In the genomic region with DNA sequence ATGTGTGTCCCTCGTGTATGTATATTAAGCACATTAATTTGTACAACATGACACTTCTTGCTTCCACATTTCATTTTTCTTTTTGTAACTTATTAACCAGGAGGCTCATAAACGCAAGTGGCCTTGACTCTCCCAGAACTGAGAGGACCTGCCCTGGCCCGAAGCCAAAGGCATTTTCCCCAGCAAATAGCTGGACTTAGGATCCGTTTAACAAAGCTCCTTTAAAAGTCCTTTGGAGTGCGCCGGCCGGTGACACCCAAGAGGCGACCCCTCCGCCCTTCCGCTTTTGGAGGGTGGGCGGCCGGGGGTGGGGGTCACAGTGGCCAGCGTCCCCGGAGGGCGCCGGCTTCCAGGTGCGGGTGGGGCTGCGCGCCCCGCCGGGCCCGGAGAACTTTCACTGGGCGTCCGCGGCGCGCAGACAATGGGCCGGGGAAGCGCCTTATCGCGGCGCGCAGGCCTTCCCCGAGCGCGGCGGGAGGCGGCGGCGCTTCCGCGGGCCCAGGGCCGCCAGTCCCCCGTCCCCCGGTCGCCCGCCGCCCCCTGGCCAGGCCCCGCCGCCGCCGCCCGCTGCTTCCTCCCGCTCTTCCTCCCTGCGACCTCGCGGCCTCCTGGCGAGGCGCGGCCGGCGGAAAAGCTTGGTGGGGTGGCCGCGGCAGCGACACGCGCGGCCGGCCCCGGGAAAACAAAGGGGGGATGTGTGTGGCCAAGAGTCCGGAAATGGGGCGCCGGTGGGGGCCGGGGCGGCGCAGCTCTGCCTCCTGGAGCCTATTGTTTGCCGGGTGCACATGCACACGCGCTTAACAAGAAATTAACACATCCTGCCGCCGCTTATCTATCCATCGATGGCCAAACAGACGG, we compare ENCODE assay signal across 9 cellular contexts.
DNase-seq lines count a peak whose midpoint lies in the region; ATAC-seq and TF ChIP-seq lines count a peak whose summit lies in the region.
"Had no signal": no experiment of that assay in that cellular context is flagged by ENCODE, and none has a peak within 500 bp of the region (broad histone marks: within the 10 kb centered on the region; RNA-seq: fewer than 3 reads in every experiment).

No MANE protein-coding gene starts in this region.

- H3F3A ChIP-seq in smooth muscle cell (ENCODE audit: low read depth) = peaks cover 5% of the 10 kb centered on the region

- H3K27ac Mint-ChIP-seq in immature natural killer cell = no peak overlapping the region

- peaks cover 8 to 24% (median 16%) of the 10 kb centered on the region in 3 donors for H3K27me3 Mint-ChIP-seq in immature natural killer cell (ENCODE audit: low read depth in 3 of 3)

- WGBS in smooth muscle cell (ENCODE audit: low lambda C conversion rate) = 3% methylated on average over 45 of the region's 83 CpGs

- H3K27me3 ChIP-seq in brain microvascular endothelial cell (replicated peaks) (no peaks in the 10 kb centered on the region), smooth muscle cell (ENCODE audit: low read depth) (peaks cover 1% of the 10 kb centered on the region)

- peaks cover 3% of the 10 kb centered on the region for H3K4me1 ChIP-seq in smooth muscle cell (ENCODE audit: low read depth)

- TF ChIP-seq CTCF in brain microvascular endothelial cell (IDR thresholded peaks at IDR 0.05; ENCODE audit: low read depth, low read length, missing control alignments) = no peak
- TF ChIP-seq CTCF in smooth muscle cell (IDR thresholded peaks at IDR 0.05; ENCODE audit: borderline replicate concordance, insufficient read depth, poor library complexity, severe bottlenecking) = no peak

- peak overlapping the region; percentile 96 for H2AFZ ChIP-seq in smooth muscle cell (ENCODE audit: low read depth)

- in situ Hi-C loops in brain microvascular endothelial cell (cut with HindIII; ENCODE audit: low pct_ligation_motif_present, low sequenced_read_pairs) = no loop called here

- ATAC-seq in GM21528 (IDR thresholded peaks at IDR 0.05; ENCODE audit: low FRiP score, unreplicated experiment) (no peak), HG02798 (IDR thresholded peaks at IDR 0.05; ENCODE audit: poor library complexity, unreplicated experiment) (no peak), HG03432 (IDR thresholded peaks at IDR 0.05; ENCODE audit: unreplicated experiment) (no peak)

- H3K9me3 Mint-ChIP-seq in immature natural killer cell = peaks cover 0 to 14% (median 0%) of the 10 kb centered on the region in 6 donors

- H3K4me3 Mint-ChIP-seq in immature natural killer cell = peak overlapping the region; percentile 28 to 67 (median 59)

- peak overlapping the region; percentile 98 for H3K4me2 ChIP-seq in smooth muscle cell

- H4K20me1 ChIP-seq in smooth muscle cell (ENCODE audit: low read depth) = no peaks in the 10 kb centered on the region

- peak overlapping the region; percentile 65 for H3K9ac ChIP-seq in smooth muscle cell (ENCODE audit: low read depth)

- DNase-seq in NCI-H2081 (lab: John Stamatoyannopoulos, UW) = peak; percentile 51 to 73
- DNase-seq in NCI-H2081 treated with DMSO at 0.1 percent for 48 hours (lab: John Stamatoyannopoulos, UW) = no peak
- peak; percentile 33 for DNase-seq in brain microvascular endothelial cell
- DNase-seq in immature natural killer cell = peak; percentile 18 to 32 (median 28)
- DNase-seq in smooth muscle cell (lab: John Stamatoyannopoulos, UW; ENCODE audit: unreplicated experiment) = no peak

- H3K9me3 ChIP-seq in smooth muscle cell (replicated peaks; ENCODE audit: low read depth) = no peaks in the 10 kb centered on the region

- H3K4me1 Mint-ChIP-seq in immature natural killer cell = peaks cover 6 to 22% of the 10 kb centered on the region in 2 donors

- no peaks in the 10 kb centered on the region for H3K79me2 ChIP-seq in smooth muscle cell (ENCODE audit: low read depth)

- no peaks in the 10 kb centered on the region for H3K36me3 Mint-ChIP-seq in immature natural killer cell

- H3K36me3 ChIP-seq in brain microvascular endothelial cell (replicated peaks) = no peaks in the 10 kb centered on the region
- no peaks in the 10 kb centered on the region for H3K36me3 ChIP-seq in smooth muscle cell (ENCODE audit: low read depth)
- H3K36me3 ChIP-seq: neutrophil had no signal

- H3K4me3 ChIP-seq in brain microvascular endothelial cell (ENCODE audit: low read depth, low read length) (peak overlapping the region; percentile 45), smooth muscle cell (peak overlapping the region; percentile 71)

- H3K27ac ChIP-seq in brain microvascular endothelial cell (no peak overlapping the region), smooth muscle cell (ENCODE audit: low read depth) (peak overlapping the region; percentile 35)
- H3K27ac ChIP-seq: neutrophil had no signal

Comparison
In these comparisons a context has a peak if more than half of its experiments do, and no peak if none do; other contexts are left out.
1. DNase-seq: peak in NCI-H2081 (2 of 2), brain microvascular endothelial cell (single experiment) and immature natural killer cell (3 of 3); none in NCI-H2081 treated with DMSO at 0.1 percent for 48 hours (single experiment) and smooth muscle cell (single experiment).